24 cellular contexts compared by ENCODE assay signal in the genomic region with DNA sequence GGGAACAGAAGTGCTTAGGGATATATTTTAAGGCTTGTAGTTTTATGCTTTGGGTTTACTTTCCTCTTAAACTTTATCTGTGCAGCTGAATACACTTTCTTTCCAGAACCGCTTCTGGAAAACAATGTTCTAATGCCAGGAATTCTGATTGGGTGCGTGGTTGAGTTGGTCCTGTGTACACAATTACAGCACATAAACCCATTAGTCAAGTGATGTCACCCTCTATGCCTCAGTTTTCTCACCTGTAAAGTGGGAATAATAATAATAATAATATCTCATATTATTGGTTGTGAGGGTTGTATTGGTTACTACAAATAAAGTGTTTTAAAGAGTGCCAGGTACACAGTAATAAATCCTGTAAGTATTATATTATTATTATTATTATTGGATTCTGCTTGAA.
DNase-seq lines count a peak whose midpoint lies in the region; ATAC-seq, FAIRE-seq and TF ChIP-seq lines count a peak whose summit lies in the region.
"Had no signal": no experiment of that assay in that cellular context is flagged by ENCODE, and none has a peak within 500 bp of the region (broad histone marks: within the 10 kb centered on the region; RNA-seq: fewer than 3 reads in every experiment).

No MANE protein-coding gene starts in this region.

- TF ChIP-seq CTCF in mammary epithelial cell (conservative IDR thresholded peaks at IDR 0.05 in 1 of 2, IDR thresholded peaks at IDR 0.05 in 1 of 2; ENCODE audit: extremely low read depth in 1 of 2, insufficient read depth in 1 of 2, low read depth in 1 of 2, low read length in 2 of 2) (no peak), MCF 10A (IDR thresholded peaks at IDR 0.05; ENCODE audit: unreplicated experiment) (no peak), gastrocnemius medialis (IDR thresholded peaks at IDR 0.05 in 4 of 5, conservative IDR thresholded peaks at IDR 0.05 in 1 of 5) (no peak), transverse colon (IDR thresholded peaks at IDR 0.05) (no peak), GM10248 (IDR thresholded peaks at IDR 0.05; ENCODE audit: control extremely low read depth, extremely low read depth, low read depth, missing control alignments) (no peak), D721Med (IDR thresholded peaks at IDR 0.05; ENCODE audit: insufficient read depth, missing control alignments) (no peak)

- TF ChIP-seq POLR2A in gastrocnemius medialis (IDR thresholded peaks at IDR 0.05) (no peak), transverse colon (IDR thresholded peaks at IDR 0.05) (no peak)

- no peak for TF ChIP-seq EP300 in transverse colon (IDR thresholded peaks at IDR 0.05; ENCODE audit: low read depth)

- no peaks in the 10 kb centered on the region for H3K79me2 ChIP-seq in mammary epithelial cell (ENCODE audit: insufficient read depth, low read length)

- H3K9ac ChIP-seq in mammary epithelial cell (ENCODE audit: insufficient read depth, low read length) (no peak overlapping the region), muscle layer of colon (ENCODE audit: low read length) (no peak overlapping the region)
- H3K9ac ChIP-seq: BLaER1 treated with 17β-estradiol and CSF1 and Interleukin-3, amounts not matched to agents 10 nM and 100 nM had no signal

- no peak overlapping the region for H3K4me2 ChIP-seq in mammary epithelial cell (ENCODE audit: insufficient read depth, low read depth, low read length)
- H3K4me2 ChIP-seq: BLaER1 treated with 17β-estradiol and CSF1 and Interleukin-3, amounts not matched to agents 10 nM and 100 nM had no signal

- H3K4me1 Mint-ChIP-seq in MCF 10A (ENCODE audit: insufficient read depth, unreplicated experiment), result no peaks in the 10 kb centered on the region
- H3K4me1 Mint-ChIP-seq: CD8-positive, alpha-beta memory T cell had no signal

- H3K27me3 Mint-ChIP-seq in MCF 10A (ENCODE audit: insufficient read depth, unreplicated experiment), result no peaks in the 10 kb centered on the region

- dilution Hi-C loops in mammary epithelial cell (cut with HindIII; ENCODE audit: low sequenced_read_pairs), result no loop called here

- FAIRE-seq in D721Med (lab: Jason Lieb, UNC), result no peak
- FAIRE-seq: H1, RCC 7860 had no signal

- no peaks in the 10 kb centered on the region for H3K27me3 ChIP-seq in mammary epithelial cell (ENCODE audit: insufficient read depth, low read length)
- no peaks in the 10 kb centered on the region for H3K27me3 ChIP-seq in muscle layer of colon (ENCODE audit: control insufficient read depth in 1 of 2, insufficient read depth in 2 of 2, low read length in 2 of 2)
- H3K27me3 ChIP-seq in gastrocnemius medialis, result no peaks in the 10 kb centered on the region
- H3K27me3 ChIP-seq in transverse colon, result no peaks in the 10 kb centered on the region
- H3K27me3 ChIP-seq: BLaER1 treated with 17β-estradiol and CSF1 and Interleukin-3, amounts not matched to agents 10 nM and 100 nM; SJSA1 had no signal

- peaks cover 6% of the 10 kb centered on the region for H3K9me3 Mint-ChIP-seq in MCF 10A (ENCODE audit: unreplicated experiment)
- H3K9me3 Mint-ChIP-seq: CD8-positive, alpha-beta memory T cell had no signal

- intact Hi-C loops in mammary epithelial cell (cut with micrococcal nuclease), result no loop called here
- intact Hi-C loops in MCF 10A (cut with micrococcal nuclease), result no loop called here
- intact Hi-C loops in gastrocnemius medialis (cut with DNase I; ENCODE audit: low total_unique reads), result no loop called here
- intact Hi-C loops in transverse colon (cut with DNase I; ENCODE audit: low total_unique reads), result loop anchor here (10.0 kb wide), 1 partner anchor 126 kb away; a partner anchor contains a TSS

- H3K4me1 ChIP-seq in mammary epithelial cell (ENCODE audit: insufficient read depth, low read length) (no peaks in the 10 kb centered on the region), muscle layer of colon (ENCODE audit: insufficient read depth, low read length) (peaks cover 21% of the 10 kb centered on the region), gastrocnemius medialis (peaks cover 5 to 11% of the 10 kb centered on the region in 2 donors), transverse colon (no peaks in the 10 kb centered on the region)
- H3K4me1 ChIP-seq: BLaER1 treated with 17β-estradiol and CSF1 and Interleukin-3, amounts not matched to agents 10 nM and 100 nM; SJSA1 had no signal

- H3K27ac ChIP-seq in mammary epithelial cell (ENCODE audit: insufficient read depth, low read depth, low read length) (no peak overlapping the region), muscle layer of colon (ENCODE audit: low read depth, low read length) (peak overlapping the region; percentile 9), gastrocnemius medialis (peak overlapping the region; percentile 68 to 83 (median 72)), transverse colon (peak overlapping the region; percentile 12 to 54 (median 23))
- H3K27ac ChIP-seq: 22Rv1; BLaER1 treated with 17β-estradiol and CSF1 and Interleukin-3, amounts not matched to agents 10 nM and 100 nM; SJSA1 had no signal

- H3K4me3 ChIP-seq in mammary epithelial cell (replicated peaks in 1 of 3; ENCODE audit: insufficient read depth in 1 of 3, low read depth in 2 of 3, low read length in 3 of 3) (no peak overlapping the region), muscle layer of colon (ENCODE audit: low read depth in 1 of 2, low read length in 2 of 2) (no peak overlapping the region), gastrocnemius medialis (no peak overlapping the region), transverse colon (no peak overlapping the region)
- H3K4me3 ChIP-seq: BLaER1 treated with 17β-estradiol and CSF1 and Interleukin-3, amounts not matched to agents 10 nM and 100 nM; SJSA1 had no signal

- no peaks in the 10 kb centered on the region for H3K9me3 ChIP-seq in mammary epithelial cell (replicated peaks; ENCODE audit: insufficient read depth, low read length)
- H3K9me3 ChIP-seq in muscle layer of colon (ENCODE audit: low read length), result no peaks in the 10 kb centered on the region
- H3K9me3 ChIP-seq in gastrocnemius medialis, result no peaks in the 10 kb centered on the region
- no peaks in the 10 kb centered on the region for H3K9me3 ChIP-seq in transverse colon
- H3K9me3 ChIP-seq: SJSA1 had no signal

- 39% methylated on average over 2 of the region's 2 CpGs for WGBS in mammary epithelial cell (ENCODE audit: low coverage, missing lambda C conversion rate)
- WGBS in transverse colon (ENCODE audit: low coverage in 1 of 2), 2 donors, result 74 to 77% methylated on average over 2 of the region's 2 CpGs

- H2AFZ ChIP-seq in mammary epithelial cell (ENCODE audit: low read depth, low read length), result peak overlapping the region; percentile 25

- no peak overlapping the region for H3K27ac Mint-ChIP-seq in MCF 10A (ENCODE audit: low read depth, unreplicated experiment)
- H3K27ac Mint-ChIP-seq: CD8-positive, alpha-beta memory T cell had no signal

- no peaks in the 10 kb centered on the region for H4K20me1 ChIP-seq in mammary epithelial cell (ENCODE audit: insufficient read depth, low read length)
- H4K20me1 ChIP-seq: BLaER1 treated with 17β-estradiol and CSF1 and Interleukin-3, amounts not matched to agents 10 nM and 100 nM had no signal

- POLR2A ChIA-PET in MCF 10A (lab: Yijun Ruan, JAX) (no interaction called here), GM10248 (lab: Yijun Ruan, JAX) (interaction anchor here (0.7 kb wide), 1 partner anchor 32 kb away, joined by 4 read pairs; no protein-coding TSS in a partner anchor)

- ATAC-seq in gastrocnemius medialis, result no peak

- no peak overlapping the region for H3K4me3 Mint-ChIP-seq in MCF 10A (ENCODE audit: unreplicated experiment)
- H3K4me3 Mint-ChIP-seq: CD8-positive, alpha-beta memory T cell had no signal

- CTCF ChIA-PET in mammary epithelial cell (lab: Charles Lee; ENCODE audit: low non-redundant PET) (no interaction called here), MCF 10A (lab: Yijun Ruan, JAX) (no interaction called here), GM10248 (lab: Yijun Ruan, JAX) (no interaction called here)

- H3K36me3 ChIP-seq in mammary epithelial cell (ENCODE audit: insufficient read depth, low read length) (no peaks in the 10 kb centered on the region), muscle layer of colon (ENCODE audit: insufficient read depth, low read length) (no peaks in the 10 kb centered on the region), gastrocnemius medialis (no peaks in the 10 kb centered on the region), transverse colon (no peaks in the 10 kb centered on the region)
- H3K36me3 ChIP-seq: BLaER1 treated with 17β-estradiol and CSF1 and Interleukin-3, amounts not matched to agents 10 nM and 100 nM; SJSA1 had no signal

- DNase-seq in mammary epithelial cell, result no peak
- DNase-seq in MCF 10A (ENCODE audit: unreplicated experiment), result no peak
- no peak for DNase-seq in gastrocnemius medialis
- no peak for DNase-seq in transverse colon
- DNase-seq in GM10248 (ENCODE audit: extremely low spot score), result no peak
- no peak for DNase-seq in islet precursor cell
- no peak for DNase-seq in D721Med (ENCODE audit: insufficient read length, low spot score)
- DNase-seq: Calu3; CD8-positive, alpha-beta memory T cell; GDM1; NCI-H1092; NCI-H1436; NCI-H2081; NCI-H2171; NCI-H345; NCI-H524; NCI-H774; NK-92 treated with Interleukin-12 subunit alpha and Interleukin-12 subunit beta, amount 100 ng/mL, for 24 hours had no signal

- no peaks in the 10 kb centered on the region for H3K36me3 Mint-ChIP-seq in MCF 10A (ENCODE audit: insufficient read depth, unreplicated experiment)
- H3K36me3 Mint-ChIP-seq: CD8-positive, alpha-beta memory T cell had no signal

- in situ Hi-C loops in mammary epithelial cell (cut with MboI; ENCODE audit: low sequenced_read_pairs in 2 of 2) (no loop called here), gastrocnemius medialis (cut with MboI; ENCODE audit: low sequenced_read_pairs in 4 of 4) (loop anchor here in 1 of 4 donors (10.0 kb wide), 1 partner anchor 126 kb away; a partner anchor contains a TSS), transverse colon (cut with MboI; ENCODE audit: low pct_ligation_motif_present in 1 of 4, low pct_unique_long_range_greater_than_20kb in 1 of 4, low sequenced_read_pairs in 3 of 4) (no loop called here)

- BruUV-seq in mammary epithelial cell (replicated peaks; lab: Mats Ljungman, UMichigan) (no TSS peak), MCF 10A (replicated peaks; lab: Mats Ljungman, UMichigan) (no TSS peak)
